ENCODE assay signal across 27 cellular contexts in genomic region chr18:53324353-53324752, GRCh38.
"Had no signal": no experiment of that assay in that cellular context is flagged by ENCODE, and none has a peak within 500 bp of the region (broad histone marks: within the 10 kb centered on the region; RNA-seq: fewer than 3 reads in every experiment).

No MANE protein-coding gene starts in this region.

- H3K27ac Mint-ChIP-seq: stimulated activated effector memory CD8-positive, alpha-beta T cell treated with anti-CD3 and anti-CD28 coated beads, Interleukin-12 subunit alpha, Interleukin-12 subunit beta, amount 100 ng/mL, for 72 hours; stimulated activated naive CD8-positive, alpha-beta T cell treated with anti-CD3 and anti-CD28 coated beads, Interleukin-15, amount 100 ng/mL, for 72 hours; stimulated activated naive CD8-positive, alpha-beta T cell treated with anti-CD3 and anti-CD28 coated beads, Interleukin-15, Interleukin-2, amounts not matched to agents 100 ng/mL and 50 ng/mL, for 24 hours; type B pancreatic cell had no signal

- H3K27me3 Mint-ChIP-seq: stimulated activated naive CD8-positive, alpha-beta T cell treated with anti-CD3 and anti-CD28 coated beads, Interleukin-15, amount 100 ng/mL, for 72 hours; stimulated activated naive CD8-positive, alpha-beta T cell treated with anti-CD3 and anti-CD28 coated beads, Interleukin-15, Interleukin-2, amounts not matched to agents 100 ng/mL and 50 ng/mL, for 24 hours had no signal

- H3K9me3 ChIP-seq: stomach, suprapubic skin, testis, thoracic aorta, thyroid gland, tibial artery, tibial nerve, transverse colon, upper lobe of left lung, upper lobe of right lung, uterus, vagina had no signal

- ATAC-seq: stimulated activated effector memory CD8-positive, alpha-beta T cell treated with anti-CD3 and anti-CD28 coated beads, Interleukin-12 subunit alpha, Interleukin-12 subunit beta, amount 100 ng/mL, for 72 hours; stimulated activated naive CD8-positive, alpha-beta T cell treated with anti-CD3 and anti-CD28 coated beads, Interleukin-15, amount 100 ng/mL, for 72 hours; stimulated activated naive CD8-positive, alpha-beta T cell treated with anti-CD3 and anti-CD28 coated beads, Interleukin-15, Interleukin-2, amounts not matched to agents 100 U/mL and 50 U/mL, for 24 hours; upper lobe of right lung had no signal

- H3K4me1 ChIP-seq: stomach, suprapubic skin, testis, thyroid gland, tibial artery, tibial nerve, transverse colon, upper lobe of left lung, upper lobe of right lung, uterus, vagina had no signal

- H3K4me3 ChIP-seq: stomach, suprapubic skin, testis, thoracic aorta, thyroid gland, tibial artery, tibial nerve, transverse colon, upper lobe of left lung, upper lobe of right lung, uterus, vagina had no signal

- H3K27me3 ChIP-seq: stomach, suprapubic skin, testis, thyroid gland, tibial artery, tibial nerve, transverse colon, upper lobe of left lung, upper lobe of right lung, uterus, vagina had no signal

- H3K4me3 Mint-ChIP-seq: stimulated activated effector memory CD8-positive, alpha-beta T cell treated with anti-CD3 and anti-CD28 coated beads, Interleukin-12 subunit alpha, Interleukin-12 subunit beta, amount 100 ng/mL, for 72 hours; stimulated activated naive CD8-positive, alpha-beta T cell treated with anti-CD3 and anti-CD28 coated beads, Interleukin-15, amount 100 ng/mL, for 72 hours; stimulated activated naive CD8-positive, alpha-beta T cell treated with anti-CD3 and anti-CD28 coated beads, Interleukin-15, Interleukin-2, amounts not matched to agents 100 ng/mL and 50 ng/mL, for 24 hours; type B pancreatic cell had no signal

- H3K27ac ChIP-seq: stomach, suprapubic skin, testis, thoracic aorta, thyroid gland, tibial artery, tibial nerve, transverse colon, upper lobe of left lung, upper lobe of right lung, uterus, vagina had no signal

- DNase-seq: stimulated activated CD4-positive, alpha-beta T cell treated with anti-CD3 and anti-CD28 coated beads, Interleukin-2, amount 100 ng/mL, for 24 hours; stimulated activated CD4-positive, alpha-beta T cell treated with anti-CD3 and anti-CD28 coated beads, Interleukin-2, amount 100 ng/mL, for 48 hours; stimulated activated CD4-positive, alpha-beta T cell treated with anti-CD3 and anti-CD28 coated beads, Interleukin-4, amount 100 ng/mL, for 1 hour; stimulated activated CD4-positive, alpha-beta T cell treated with anti-CD3 and anti-CD28 coated beads, Interleukin-4, amount 100 ng/mL, for 24 hours; stimulated activated CD4-positive, alpha-beta T cell treated with anti-CD3 and anti-CD28 coated beads, Interleukin-4, amount 100 ng/mL, for 4 hours; stimulated activated CD8-positive, alpha-beta memory T cell treated with anti-CD3 and anti-CD28 coated beads, Interleukin-4, amount 100 ng/mL, for 48 hours; stimulated activated naive CD4-positive, alpha-beta T cell; stimulated activated naive CD4-positive, alpha-beta T cell treated with Interleukin-2 at 50 U/mL for 16 hours; stimulated activated naive CD8-positive, alpha-beta T cell treated with anti-CD3 and anti-CD28 coated beads, Interleukin-15, amount 100 ng/mL, for 72 hours; stimulated activated naive CD8-positive, alpha-beta T cell treated with anti-CD3 and anti-CD28 coated beads, Interleukin-15, Interleukin-2, amounts not matched to agents 100 U/mL and 50 U/mL, for 24 hours; stomach; substantia nigra; testis; thyroid gland; tibial artery; transverse colon; trophoblast cell; upper lobe of left lung; upper lobe of right lung; uterus had no signal

- H3K36me3 ChIP-seq: stomach, suprapubic skin, thoracic aorta, thyroid gland, tibial artery, tibial nerve, transverse colon, upper lobe of left lung, upper lobe of right lung, uterus, vagina had no signal

- H3K4me1 Mint-ChIP-seq: stimulated activated effector memory CD8-positive, alpha-beta T cell treated with anti-CD3 and anti-CD28 coated beads, Interleukin-12 subunit alpha, Interleukin-12 subunit beta, amount 100 ng/mL, for 72 hours; stimulated activated naive CD8-positive, alpha-beta T cell treated with anti-CD3 and anti-CD28 coated beads, Interleukin-15, amount 100 ng/mL, for 72 hours had no signal

- H3K36me3 Mint-ChIP-seq: stimulated activated effector memory CD8-positive, alpha-beta T cell treated with anti-CD3 and anti-CD28 coated beads, Interleukin-12 subunit alpha, Interleukin-12 subunit beta, amount 100 ng/mL, for 72 hours; type B pancreatic cell had no signal

- H3K9me3 Mint-ChIP-seq: stimulated activated naive CD8-positive, alpha-beta T cell treated with anti-CD3 and anti-CD28 coated beads, Interleukin-15, amount 100 ng/mL, for 72 hours; type B pancreatic cell had no signal
